10 cellular contexts compared by ENCODE assay signal in genomic region chr16:67542464-67542863, GRCh38. TPM values are rescaled to one million over a fixed set of nuclear protein-coding genes. Genes with fewer than 3 reads are reported as not detected.
DNase-seq lines count a peak whose midpoint lies in the region; TF ChIP-seq lines count a peak whose summit lies in the region.
"Had no signal": no experiment of that assay in that cellular context is flagged by ENCODE, and none has a peak within 500 bp of the region (broad histone marks: within the 10 kb centered on the region; RNA-seq: fewer than 3 reads in every experiment).

No MANE protein-coding gene starts in this region.

- peaks cover 3% of the 10 kb centered on the region for H3F3A ChIP-seq in smooth muscle cell (ENCODE audit: low read depth)

- H3K79me2 ChIP-seq in smooth muscle cell (ENCODE audit: low read depth) = no peaks in the 10 kb centered on the region

- no peaks in the 10 kb centered on the region for H3K9me3 ChIP-seq in smooth muscle cell (replicated peaks; ENCODE audit: low read depth)

- TF ChIP-seq CTCF in smooth muscle cell (IDR thresholded peaks at IDR 0.05; ENCODE audit: borderline replicate concordance, insufficient read depth, poor library complexity, severe bottlenecking) = no peak

- H3K4me1 ChIP-seq in smooth muscle cell (ENCODE audit: low read depth) = peaks cover 12% of the 10 kb centered on the region

- H2AFZ ChIP-seq in smooth muscle cell (ENCODE audit: low read depth) = no peak overlapping the region

- no peaks in the 10 kb centered on the region for H3K36me3 ChIP-seq in smooth muscle cell (ENCODE audit: low read depth)

- DNase-seq in NK-92 treated with Interleukin-12 subunit alpha and Interleukin-12 subunit beta, amount 100 ng/mL, for 24 hours (lab: John Stamatoyannopoulos, UW) = peak; percentile 23
- no peak for DNase-seq in NK-92 (lab: John Stamatoyannopoulos, UW; ENCODE audit: unreplicated experiment)
- peak; percentile 92 for DNase-seq in OCI-M1 (lab: John Stamatoyannopoulos, UW)
- peak; percentile 69 for DNase-seq in activated T-cell treated with anti-CD3 and anti-CD28 coated beads, Interleukin-2, amount 50 U/mL, for 1 hour
- peak; percentile 92 for DNase-seq in germinal center (ENCODE audit: low spot score)
- peak; percentile 48 to 50 for DNase-seq in stimulated activated CD8-positive, alpha-beta memory T cell treated with anti-CD3 and anti-CD28 coated beads, Interleukin-2, amount 100 ng/mL, for 1 hour (ENCODE audit: low read depth in 2 of 2)
- no peak for DNase-seq in smooth muscle cell (lab: John Stamatoyannopoulos, UW; ENCODE audit: unreplicated experiment)
- DNase-seq in NCI-H774 (lab: John Stamatoyannopoulos, UW) = no peak

- H3K27ac ChIP-seq in smooth muscle cell (ENCODE audit: low read depth) = no peak overlapping the region
- H3K27ac ChIP-seq: VCaP had no signal

- no peak overlapping the region for H3K9ac ChIP-seq in smooth muscle cell (ENCODE audit: low read depth)

- no peak overlapping the region for H3K4me3 ChIP-seq in smooth muscle cell

- no peaks in the 10 kb centered on the region for H3K27me3 ChIP-seq in smooth muscle cell (ENCODE audit: low read depth)

- H4K20me1 ChIP-seq in smooth muscle cell (ENCODE audit: low read depth) = peaks cover 87% of the 10 kb centered on the region

- H3K4me2 ChIP-seq in smooth muscle cell = no peak overlapping the region

RNA-seq across cellular contexts. Expression of gene RIPOR1, which starts 13.8 kb away (rescaled TPM):
- 10.7 and 26.6 TPM in 2 replicates for total RNA-seq in smooth muscle cell
- polyA plus RNA-seq in smooth muscle cell = 47.3 and 57.2 TPM in 2 replicates

RNA-seq across cellular contexts. Expression of gene CTCF, which starts 19.9 kb away (rescaled TPM):
- 32.4 and 37.3 TPM in 2 replicates for total RNA-seq in smooth muscle cell
- polyA plus RNA-seq in smooth muscle cell = 28.4 and 34.8 TPM in 2 replicates

RNA-seq across cellular contexts. Expression of gene AGRP, which starts 59.1 kb away (rescaled TPM):
- total RNA-seq in smooth muscle cell = not detected in 2 replicates
- polyA plus RNA-seq in smooth muscle cell = not detected in 2 replicates
- polyA plus RNA-seq: AG04450 had no signal

Comparison
In these comparisons a context has a peak if more than half of its experiments do, and no peak if none do; other contexts are left out.
1. DNase-seq: peak in NK-92 treated with Interleukin-12 subunit alpha and Interleukin-12 subunit beta, amount 100 ng/mL, for 24 hours (single experiment), OCI-M1 (single experiment), activated T-cell treated with anti-CD3 and anti-CD28 coated beads, Interleukin-2, amount 50 U/mL, for 1 hour (single experiment), germinal center (single experiment) and stimulated activated CD8-positive, alpha-beta memory T cell treated with anti-CD3 and anti-CD28 coated beads, Interleukin-2, amount 100 ng/mL, for 1 hour (2 of 2); none in NK-92 (single experiment), smooth muscle cell (single experiment) and NCI-H774 (single experiment).